ENCODE assay signal across 18 cellular contexts in genomic region chr1:55989971-55990370, GRCh38.
A peak's percentile ranks its signal among the peaks of the same experiment; 100 is the strongest.
DNase-seq lines count a peak whose midpoint lies in the region; ATAC-seq, FAIRE-seq and TF ChIP-seq lines count a peak whose summit lies in the region.
"Had no signal": no experiment of that assay in that cellular context is flagged by ENCODE, and none has a peak within 500 bp of the region (broad histone marks: within the 10 kb centered on the region; RNA-seq: fewer than 3 reads in every experiment).

No MANE protein-coding gene starts in this region.

- SMC1A ChIA-PET in GM12878 (lab: Charles Lee; ENCODE audit: uncharacterized antibody, unreplicated experiment) = no interaction called here

- H3K9ac ChIP-seq in GM12878 (ENCODE audit: control insufficient read depth, insufficient read depth, low read length) = no peak overlapping the region
- no peak overlapping the region for H3K9ac ChIP-seq in smooth muscle cell (ENCODE audit: low read depth)

- ATAC-seq in GM12878 (peak; percentile 48; the same call in 2 of the 3 replicates), GM21576 (IDR thresholded peaks at IDR 0.05; ENCODE audit: unreplicated experiment) (no peak), GM21423 (IDR thresholded peaks at IDR 0.05; ENCODE audit: unreplicated experiment) (no peak)
- ATAC-seq: HepG2 had no signal

- no peak for TF ChIP-seq POLR2A in GM12878 (IDR thresholded peaks at IDR 0.05; ENCODE audit: low read depth, low read length)

- in situ Hi-C loops in GM12878 (cut with MboI) = no loop called here

- H3K4me1 ChIP-seq in GM12878 (ENCODE audit: control insufficient read depth, insufficient read depth, low read length) = no peaks in the 10 kb centered on the region
- peaks cover 27% of the 10 kb centered on the region for H3K4me1 ChIP-seq in smooth muscle cell (ENCODE audit: low read depth)
- H3K4me1 ChIP-seq in SJCRH30 = no peaks in the 10 kb centered on the region
- H3K4me1 ChIP-seq: BE2C, Caco-2, HAP-1 had no signal

- RAD21 ChIA-PET in GM12878 (lab: Charles Lee; ENCODE audit: unreplicated experiment) = no interaction called here

- H3K4me3 ChIP-seq in GM12878 (no peak overlapping the region), smooth muscle cell (no peak overlapping the region), SJCRH30 (no peak overlapping the region)
- H3K4me3 ChIP-seq: HAP-1 had no signal

- CTCF ChIA-PET in GM12878 (lab: Yijun Ruan, JAX) = no interaction called here

- BruUV-seq in GM12878 (replicated peaks; lab: Mats Ljungman, UMichigan) = no TSS peak

- TF ChIP-seq CTCF in GM12878 (IDR thresholded peaks at IDR 0.05 in 2 of 3, conservative IDR thresholded peaks at IDR 0.05 in 1 of 3; ENCODE audit: control insufficient read depth in 2 of 3, extremely low read depth in 1 of 3, insufficient read depth in 1 of 3, low read depth in 3 of 3, low read length in 3 of 3) = no peak
- no peak for TF ChIP-seq CTCF in smooth muscle cell (IDR thresholded peaks at IDR 0.05; ENCODE audit: borderline replicate concordance, insufficient read depth, poor library complexity, severe bottlenecking)

- H3F3A ChIP-seq in smooth muscle cell (ENCODE audit: low read depth) = peaks cover 15% of the 10 kb centered on the region

- 8% methylated on average over 4 of the region's 4 CpGs for WGBS in GM12878 (ENCODE audit: insufficient coverage, insufficient replicate concordance, low lambda C conversion rate, missing lambda C conversion rate)
- 22% methylated on average over 4 of the region's 4 CpGs for WGBS in smooth muscle cell (ENCODE audit: low lambda C conversion rate)

- peak; percentile 10 for DNase-seq in GM03348 (ENCODE audit: low spot score)
- no peak for DNase-seq in GM12878 (ENCODE audit: low read depth, low spot score)
- DNase-seq in fibroblast of the conjunctiva (ENCODE audit: low read depth) = peak; percentile 68
- DNase-seq in smooth muscle cell (lab: John Stamatoyannopoulos, UW; ENCODE audit: unreplicated experiment) = no peak
- no peak for DNase-seq in SJCRH30
- DNase-seq: BE2C; Caco-2; CD8-positive, alpha-beta memory T cell; GF-D8 had no signal

- H3K9me3 ChIP-seq in GM12878 (replicated peaks; ENCODE audit: control insufficient read depth, insufficient read depth, low read length) = no peaks in the 10 kb centered on the region
- no peaks in the 10 kb centered on the region for H3K9me3 ChIP-seq in smooth muscle cell (replicated peaks; ENCODE audit: low read depth)
- H3K9me3 ChIP-seq in SJCRH30 (replicated peaks) = no peaks in the 10 kb centered on the region
- H3K9me3 ChIP-seq: BE2C, Caco-2, HAP-1 had no signal

- no peak for TF ChIP-seq EP300 in GM12878 (IDR thresholded peaks at IDR 0.05; ENCODE audit: borderline replicate concordance in 1 of 2, control insufficient read depth in 1 of 2, low read depth in 2 of 2, low read length in 2 of 2)

- H2AFZ ChIP-seq in GM12878 (ENCODE audit: control insufficient read depth, low read depth, low read length) (no peak overlapping the region), smooth muscle cell (ENCODE audit: low read depth) (no peak overlapping the region)

- H4K20me1 ChIP-seq in GM12878 (ENCODE audit: control insufficient read depth, insufficient read depth) (no peaks in the 10 kb centered on the region), smooth muscle cell (ENCODE audit: low read depth) (no peaks in the 10 kb centered on the region)

- H3K27ac ChIP-seq in GM12878 (ENCODE audit: control insufficient read depth, insufficient read depth) (no peak overlapping the region), smooth muscle cell (ENCODE audit: low read depth) (no peak overlapping the region), SJCRH30 (no peak overlapping the region)
- H3K27ac ChIP-seq: C4-2B had no signal

- intact Hi-C loops in GM12878 (cut with micrococcal nuclease; ENCODE audit: unreplicated experiment) = no loop called here

- FAIRE-seq in GM12878 (lab: Jason Lieb, UNC) = no peak
- FAIRE-seq: A204.1, GM12891, H1, HepG2, HTR-8/SVneo had no signal

- no peaks in the 10 kb centered on the region for H3K79me2 ChIP-seq in GM12878 (ENCODE audit: control insufficient read depth, insufficient read depth, low read length)
- H3K79me2 ChIP-seq in smooth muscle cell (ENCODE audit: low read depth) = no peaks in the 10 kb centered on the region

- H3K36me3 ChIP-seq in GM12878 (ENCODE audit: control insufficient read depth in 2 of 2, insufficient read depth in 2 of 2, low read length in 1 of 2) (no peaks in the 10 kb centered on the region), smooth muscle cell (ENCODE audit: low read depth) (no peaks in the 10 kb centered on the region), SJCRH30 (no peaks in the 10 kb centered on the region)
- H3K36me3 ChIP-seq: BE2C, HAP-1 had no signal

- no peak for TF ChIP-seq RAD21 in GM12878 (IDR thresholded peaks at IDR 0.05; ENCODE audit: insufficient read depth, low read depth, low read length)

- POLR2A ChIA-PET in GM12878 (lab: Charles Lee) = no interaction called here

- H3K27me3 ChIP-seq in GM12878 (replicated peaks in 1 of 2; ENCODE audit: control insufficient read depth in 2 of 2, insufficient read depth in 2 of 2, low read length in 1 of 2) = no peaks in the 10 kb centered on the region
- no peaks in the 10 kb centered on the region for H3K27me3 ChIP-seq in smooth muscle cell (ENCODE audit: low read depth)
- peaks cover 9% of the 10 kb centered on the region for H3K27me3 ChIP-seq in SJCRH30
- H3K27me3 ChIP-seq: BE2C had no signal

- no peak overlapping the region for H3K4me2 ChIP-seq in GM12878 (ENCODE audit: control insufficient read depth, insufficient read depth)
- peak overlapping the region; percentile 70 for H3K4me2 ChIP-seq in smooth muscle cell

TF ChIP-seq in GM12878, 131 proteins besides CTCF, POLR2A, EP300 and RAD21:
- TF ChIP-seq POU2F2 (IDR thresholded peaks at IDR 0.05; ENCODE audit: borderline replicate concordance, low read depth, low read length) (peak; percentile 45; the same call in 1 of the 3 replicates), RB1 (IDR thresholded peaks at IDR 0.05; ENCODE audit: borderline replicate concordance) (no peak), FOS (IDR thresholded peaks at IDR 0.05; ENCODE audit: borderline replicate concordance, extremely low read depth, insufficient read length) (no peak), ZNF384 (IDR thresholded peaks at IDR 0.05; ENCODE audit: borderline replicate concordance, low read depth, low read length) (no peak)

Comparison
In these comparisons a context has a peak if more than half of its experiments do, and no peak if none do; other contexts are left out.
1. DNase-seq: peak in GM03348 (single experiment) and fibroblast of the conjunctiva (single experiment); none in GM12878 (single experiment), smooth muscle cell (single experiment) and SJCRH30 (0 of 2).